In the genomic region with DNA sequence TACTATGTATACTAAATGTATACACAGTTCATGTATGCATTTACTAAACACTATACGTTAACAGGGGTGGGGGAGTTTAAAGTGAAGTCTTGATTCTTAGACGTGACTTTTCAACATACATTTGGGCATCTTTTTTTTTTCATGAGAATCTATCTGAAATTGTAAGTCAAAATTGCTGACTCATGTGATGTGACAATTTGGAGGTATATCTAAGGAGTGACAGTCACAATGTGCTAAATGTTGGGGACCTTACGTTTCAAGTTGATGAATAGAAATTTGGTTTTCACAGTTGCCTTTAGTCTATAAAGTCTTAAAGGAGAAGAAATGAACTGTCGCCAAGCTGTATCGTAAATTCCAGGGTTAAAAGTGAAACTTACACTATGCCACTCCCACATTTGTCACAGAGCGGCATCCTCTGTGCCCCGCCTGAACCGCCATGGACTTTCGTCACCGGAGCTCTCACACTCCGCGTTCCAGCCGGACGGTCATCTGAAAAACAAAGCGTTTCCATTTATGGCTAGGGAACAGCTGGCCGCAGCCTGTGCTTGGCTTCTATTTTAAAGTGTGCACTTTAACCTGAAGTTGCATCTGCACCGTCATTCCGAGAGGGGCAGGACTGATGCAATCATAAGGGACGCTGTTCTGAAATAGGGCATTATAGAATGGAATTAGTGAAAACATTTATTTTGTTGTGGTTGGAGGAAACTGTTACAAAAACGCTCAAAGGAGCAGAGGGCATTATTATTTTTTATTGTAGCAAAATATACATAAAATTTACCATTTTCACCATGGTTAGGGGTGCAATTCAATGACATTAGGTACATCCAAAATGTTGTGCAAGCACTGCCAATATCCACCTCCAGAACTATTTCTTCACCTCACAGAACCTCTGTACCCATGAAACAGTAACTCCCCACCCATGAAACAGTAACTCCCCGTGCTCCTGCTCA, we compare ENCODE assay signal across 1 cellular context.
A peak's percentile ranks its signal among the peaks of the same experiment; 100 is the strongest.
TF ChIP-seq lines count a peak whose summit lies in the region.

No MANE protein-coding gene starts in this region.

TF ChIP-seq in HCT116, 20 proteins besides CTCF, POLR2A, EP300 and RAD21 (continued from another document):
- TF ChIP-seq, protein P1, sequence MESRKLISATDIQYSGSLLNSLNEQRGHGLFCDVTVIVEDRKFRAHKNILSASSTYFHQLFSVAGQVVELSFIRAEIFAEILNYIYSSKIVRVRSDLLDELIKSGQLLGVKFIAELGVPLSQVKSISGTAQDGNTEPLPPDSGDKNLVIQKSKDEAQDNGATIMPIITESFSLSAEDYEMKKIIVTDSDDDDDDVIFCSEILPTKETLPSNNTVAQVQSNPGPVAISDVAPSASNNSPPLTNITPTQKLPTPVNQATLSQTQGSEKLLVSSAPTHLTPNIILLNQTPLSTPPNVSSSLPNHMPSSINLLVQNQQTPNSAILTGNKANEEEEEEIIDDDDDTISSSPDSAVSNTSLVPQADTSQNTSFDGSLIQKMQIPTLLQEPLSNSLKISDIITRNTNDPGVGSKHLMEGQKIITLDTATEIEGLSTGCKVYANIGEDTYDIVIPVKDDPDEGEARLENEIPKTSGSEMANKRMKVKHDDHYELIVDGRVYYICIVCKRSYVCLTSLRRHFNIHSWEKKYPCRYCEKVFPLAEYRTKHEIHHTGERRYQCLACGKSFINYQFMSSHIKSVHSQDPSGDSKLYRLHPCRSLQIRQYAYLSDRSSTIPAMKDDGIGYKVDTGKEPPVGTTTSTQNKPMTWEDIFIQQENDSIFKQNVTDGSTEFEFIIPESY (IDR thresholded peaks at IDR 0.05; ENCODE audit: extremely low read depth, insufficient replicate concordance, low read length) = no peak
- TF ChIP-seq, protein P2, sequence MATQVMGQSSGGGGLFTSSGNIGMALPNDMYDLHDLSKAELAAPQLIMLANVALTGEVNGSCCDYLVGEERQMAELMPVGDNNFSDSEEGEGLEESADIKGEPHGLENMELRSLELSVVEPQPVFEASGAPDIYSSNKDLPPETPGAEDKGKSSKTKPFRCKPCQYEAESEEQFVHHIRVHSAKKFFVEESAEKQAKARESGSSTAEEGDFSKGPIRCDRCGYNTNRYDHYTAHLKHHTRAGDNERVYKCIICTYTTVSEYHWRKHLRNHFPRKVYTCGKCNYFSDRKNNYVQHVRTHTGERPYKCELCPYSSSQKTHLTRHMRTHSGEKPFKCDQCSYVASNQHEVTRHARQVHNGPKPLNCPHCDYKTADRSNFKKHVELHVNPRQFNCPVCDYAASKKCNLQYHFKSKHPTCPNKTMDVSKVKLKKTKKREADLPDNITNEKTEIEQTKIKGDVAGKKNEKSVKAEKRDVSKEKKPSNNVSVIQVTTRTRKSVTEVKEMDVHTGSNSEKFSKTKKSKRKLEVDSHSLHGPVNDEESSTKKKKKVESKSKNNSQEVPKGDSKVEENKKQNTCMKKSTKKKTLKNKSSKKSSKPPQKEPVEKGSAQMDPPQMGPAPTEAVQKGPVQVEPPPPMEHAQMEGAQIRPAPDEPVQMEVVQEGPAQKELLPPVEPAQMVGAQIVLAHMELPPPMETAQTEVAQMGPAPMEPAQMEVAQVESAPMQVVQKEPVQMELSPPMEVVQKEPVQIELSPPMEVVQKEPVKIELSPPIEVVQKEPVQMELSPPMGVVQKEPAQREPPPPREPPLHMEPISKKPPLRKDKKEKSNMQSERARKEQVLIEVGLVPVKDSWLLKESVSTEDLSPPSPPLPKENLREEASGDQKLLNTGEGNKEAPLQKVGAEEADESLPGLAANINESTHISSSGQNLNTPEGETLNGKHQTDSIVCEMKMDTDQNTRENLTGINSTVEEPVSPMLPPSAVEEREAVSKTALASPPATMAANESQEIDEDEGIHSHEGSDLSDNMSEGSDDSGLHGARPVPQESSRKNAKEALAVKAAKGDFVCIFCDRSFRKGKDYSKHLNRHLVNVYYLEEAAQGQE (IDR thresholded peaks at IDR 0.05; ENCODE audit: low read depth) = no peak
- TF ChIP-seq, protein P3, sequence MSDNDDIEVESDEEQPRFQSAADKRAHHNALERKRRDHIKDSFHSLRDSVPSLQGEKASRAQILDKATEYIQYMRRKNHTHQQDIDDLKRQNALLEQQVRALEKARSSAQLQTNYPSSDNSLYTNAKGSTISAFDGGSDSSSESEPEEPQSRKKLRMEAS (IDR thresholded peaks at IDR 0.05) = peak; percentile 50
- TF ChIP-seq CBX3 (IDR thresholded peaks at IDR 0.05; ENCODE audit: low read depth) (peak; percentile 43; the same call in 1 of the 2 replicates), JUND (IDR thresholded peaks at IDR 0.05) (peak; percentile 35; the same call in 1 of the 2 replicates), SIN3A (IDR thresholded peaks at IDR 0.05; ENCODE audit: low read depth) (peak; percentile 64), TCF7L2 (IDR thresholded peaks at IDR 0.05; ENCODE audit: borderline replicate concordance, extremely low read depth, insufficient read depth, insufficient read length) (peak; percentile 81)
